In genomic region chr7:64628192-64628591, GRCh38 we compare ENCODE assay signal across 19 cellular contexts.
"Had no signal": no experiment of that assay in that cellular context is flagged by ENCODE, and none has a peak within 500 bp of the region (broad histone marks: within the 10 kb centered on the region; RNA-seq: fewer than 3 reads in every experiment).

No MANE protein-coding gene starts in this region.

- H3K27me3 ChIP-seq: adrenal gland, foreskin keratinocyte, stomach, testis, upper lobe of left lung had no signal

- H3K36me3 ChIP-seq: adrenal gland, left ventricle myocardium inferior, stomach, upper lobe of left lung had no signal

- H3K4me3 ChIP-seq: adrenal gland, left ventricle myocardium inferior, stomach, testis, upper lobe of left lung had no signal

- H3K4me1 ChIP-seq: adrenal gland, foreskin keratinocyte, left ventricle myocardium inferior, testis, upper lobe of left lung had no signal

- H3K27ac ChIP-seq: adrenal gland, foreskin keratinocyte, left ventricle myocardium inferior, stomach, testis, upper lobe of left lung, VCaP had no signal

- DNase-seq: activated CD4-positive, alpha-beta T cell treated with anti-CD3 and anti-CD28 coated beads, Interleukin-2, amount 50 U/mL, for 1 hour; activated CD4-positive, CD25-positive, alpha-beta regulatory T cell treated with anti-CD3 and anti-CD28 coated beads, Interleukin-2, amount 50 U/mL, for 72 hours; activated CD8-positive, alpha-beta memory T cell treated with anti-CD3 and anti-CD28 coated beads, Interleukin-2, amount 50 U/mL, for 4 hours; activated effector memory CD4-positive, alpha-beta T cell treated with anti-CD3 and anti-CD28 coated beads, Interleukin-2, amount 50 U/mL, for 16 hours; activated T-cell treated with anti-CD3 and anti-CD28 coated beads, Interleukin-2, amount 50 U/mL, for 4 hours; adrenal gland; effector CD8-positive, alpha-beta T cell; kidney; left ventricle myocardium inferior; right cardiac atrium; small intestine; stimulated activated CD4-positive, alpha-beta T cell treated with anti-CD3 and anti-CD28 coated beads, Interleukin-15, amount 100 ng/mL, for 24 hours; stimulated activated CD4-positive, alpha-beta T cell treated with anti-CD3 and anti-CD28 coated beads, Interleukin-4, amount 100 ng/mL, for 1 hour; stomach; T-helper 2 cell; testis; upper lobe of left lung had no signal

- H3K9me3 ChIP-seq: adrenal gland, left ventricle myocardium inferior, stomach, testis, upper lobe of left lung had no signal

- ATAC-seq: activated T-cell treated with anti-CD3 and anti-CD28 coated beads, Interleukin-2, amount 50 U/mL, for 4 hours; foreskin keratinocyte; right cardiac atrium had no signal
